In the genomic region with DNA sequence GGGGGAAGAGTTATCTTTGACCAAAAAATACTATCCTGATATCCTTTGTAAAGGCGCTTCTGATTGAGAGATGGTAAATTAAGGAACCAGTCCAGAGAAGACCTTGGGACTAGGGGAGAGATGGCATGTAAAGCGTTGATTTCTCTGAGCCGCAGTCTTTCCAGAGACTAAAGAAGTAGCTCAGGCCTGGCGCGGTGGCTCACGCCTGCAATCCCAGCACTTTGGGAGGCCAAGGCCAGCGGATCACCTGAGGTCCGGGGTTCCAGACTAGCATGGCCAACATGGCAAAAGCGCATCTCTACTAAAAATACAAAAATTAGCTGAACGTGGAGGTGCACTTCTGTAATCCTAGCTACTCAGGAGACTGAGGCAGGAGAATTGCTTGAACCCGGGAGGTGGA, we compare ENCODE assay signal across 8 cellular contexts. TPM values are rescaled to one million over a fixed set of nuclear protein-coding genes. Genes with fewer than 3 reads are reported as not detected.
DNase-seq lines count a peak whose midpoint lies in the region; ATAC-seq and TF ChIP-seq lines count a peak whose summit lies in the region.
"Had no signal": no experiment of that assay in that cellular context is flagged by ENCODE, and none has a peak within 500 bp of the region (broad histone marks: within the 10 kb centered on the region; RNA-seq: fewer than 3 reads in every experiment).

No MANE protein-coding gene starts in this region.

- CTCF ChIA-PET in activated CD8-positive, alpha-beta T cell treated with anti-CD3 and anti-CD28 coated beads for 36 hours (lab: Charles Lee), result interaction anchor here (1.5 to 2.1 kb wide), 3 partner anchors 21 to 35 kb away, joined by 3 to 14 read pairs (median 5); no protein-coding TSS in a partner anchor

- H3K27ac Mint-ChIP-seq in HFFc6, result peak overlapping the region; percentile 96
- peak overlapping the region; percentile 79 for H3K27ac Mint-ChIP-seq in activated CD8-positive, alpha-beta T cell treated with anti-CD3 and anti-CD28 coated beads for 36 hours
- peak overlapping the region; percentile 87 for H3K27ac Mint-ChIP-seq in stimulated activated memory B cell treated with anti-CD40 and anti-IgM and Interleukin-4, amounts not matched to agents 10 μg/mL and 1 μg/mL and 100 μg/mL, for 72 hours

- intact Hi-C loops in activated CD8-positive, alpha-beta T cell treated with anti-CD3 and anti-CD28 coated beads for 36 hours (cut with micrococcal nuclease), result no loop called here
- intact Hi-C loops in right cardiac atrium (cut with DNase I), result no loop called here

- peak overlapping the region; percentile 89 for H3K4me3 ChIP-seq in right cardiac atrium (ENCODE audit: low read length)

- no peaks in the 10 kb centered on the region for H3K27me3 ChIP-seq in right cardiac atrium (ENCODE audit: control insufficient read depth, insufficient read depth)

- no peak for DNase-seq in HFFc6
- no peak for DNase-seq in activated CD8-positive, alpha-beta T cell treated with anti-CD3 and anti-CD28 coated beads for 36 hours
- DNase-seq in right cardiac atrium, result no peak
- DNase-seq in midbrain (lab: John Stamatoyannopoulos, UW), result no peak
- DNase-seq in SW 1271 (lab: John Stamatoyannopoulos, UW), result no peak
- DNase-seq: NCI-H2227 treated with DMSO at 0.1 percent for 48 hours had no signal

- no peak for ATAC-seq in activated CD8-positive, alpha-beta T cell treated with anti-CD3 and anti-CD28 coated beads for 36 hours
- ATAC-seq in right cardiac atrium, result no peak
- ATAC-seq in stimulated activated memory B cell treated with anti-CD40 and anti-IgM and Interleukin-4, amounts not matched to agents 10 μg/mL and 1 μg/mL and 100 μg/mL, for 72 hours, result no peak
- ATAC-seq in HG02870 (IDR thresholded peaks at IDR 0.05; ENCODE audit: unreplicated experiment), result no peak

- peak overlapping the region; percentile 97 for H3K4me3 Mint-ChIP-seq in HFFc6
- H3K4me3 Mint-ChIP-seq in activated CD8-positive, alpha-beta T cell treated with anti-CD3 and anti-CD28 coated beads for 36 hours, result peak overlapping the region; percentile 93
- H3K4me3 Mint-ChIP-seq in stimulated activated memory B cell treated with anti-CD40 and anti-IgM and Interleukin-4, amounts not matched to agents 10 μg/mL and 1 μg/mL and 100 μg/mL, for 72 hours, result peak overlapping the region; percentile 86

- peaks cover 43% of the 10 kb centered on the region for H3K4me1 Mint-ChIP-seq in HFFc6 (ENCODE audit: low read depth)
- H3K4me1 Mint-ChIP-seq in activated CD8-positive, alpha-beta T cell treated with anti-CD3 and anti-CD28 coated beads for 36 hours (ENCODE audit: low read depth), result peaks cover 39% of the 10 kb centered on the region
- peaks cover 53% of the 10 kb centered on the region for H3K4me1 Mint-ChIP-seq in stimulated activated memory B cell treated with anti-CD40 and anti-IgM and Interleukin-4, amounts not matched to agents 10 μg/mL and 1 μg/mL and 100 μg/mL, for 72 hours

- no peaks in the 10 kb centered on the region for H3K9me3 Mint-ChIP-seq in HFFc6
- H3K9me3 Mint-ChIP-seq in activated CD8-positive, alpha-beta T cell treated with anti-CD3 and anti-CD28 coated beads for 36 hours, result no peaks in the 10 kb centered on the region
- no peaks in the 10 kb centered on the region for H3K9me3 Mint-ChIP-seq in stimulated activated memory B cell treated with anti-CD40 and anti-IgM and Interleukin-4, amounts not matched to agents 10 μg/mL and 1 μg/mL and 100 μg/mL, for 72 hours

- H3K27ac ChIP-seq in right cardiac atrium (ENCODE audit: low read length), result peak overlapping the region; percentile 9

- TF ChIP-seq CTCF in HFFc6 (IDR thresholded peaks at IDR 0.05), result no peak
- TF ChIP-seq CTCF in activated CD8-positive, alpha-beta T cell treated with anti-CD3 and anti-CD28 coated beads for 36 hours (IDR thresholded peaks at IDR 0.05), result no peak

- H3K4me1 ChIP-seq in right cardiac atrium (ENCODE audit: control insufficient read depth, insufficient read depth, low read length), result peaks cover 12% of the 10 kb centered on the region

- WGBS in right cardiac atrium, result 90% methylated on average over 11 of the region's 11 CpGs

- no peaks in the 10 kb centered on the region for H3K9me3 ChIP-seq in right cardiac atrium (ENCODE audit: control insufficient read depth, low read length)

- peaks cover 3% of the 10 kb centered on the region; the same call in 1 of the 2 replicates for H3K27me3 Mint-ChIP-seq in HFFc6 (ENCODE audit: insufficient read depth)
- no peaks in the 10 kb centered on the region for H3K27me3 Mint-ChIP-seq in activated CD8-positive, alpha-beta T cell treated with anti-CD3 and anti-CD28 coated beads for 36 hours
- no peaks in the 10 kb centered on the region for H3K27me3 Mint-ChIP-seq in stimulated activated memory B cell treated with anti-CD40 and anti-IgM and Interleukin-4, amounts not matched to agents 10 μg/mL and 1 μg/mL and 100 μg/mL, for 72 hours

- peaks cover 6% of the 10 kb centered on the region; the same call in 1 of the 2 replicates for H3K36me3 Mint-ChIP-seq in HFFc6 (ENCODE audit: low read depth)
- peaks cover 27% of the 10 kb centered on the region for H3K36me3 Mint-ChIP-seq in activated CD8-positive, alpha-beta T cell treated with anti-CD3 and anti-CD28 coated beads for 36 hours (ENCODE audit: low read depth)
- H3K36me3 Mint-ChIP-seq in stimulated activated memory B cell treated with anti-CD40 and anti-IgM and Interleukin-4, amounts not matched to agents 10 μg/mL and 1 μg/mL and 100 μg/mL, for 72 hours, result peaks cover 12% of the 10 kb centered on the region

- POLR2A ChIA-PET in activated CD8-positive, alpha-beta T cell treated with anti-CD3 and anti-CD28 coated beads for 36 hours (lab: Charles Lee), result interaction anchor here (0.7 to 3.9 kb wide), 10 partner anchors 9 to 271 kb away, joined by 3 to 22 read pairs (median 4); a partner anchor contains a TSS

RNA-seq across cellular contexts. Expression of a gene that starts 0.6 kb away (rescaled TPM):
- total RNA-seq in HFFc6 (2021; fragmentation: NEBNext Ultra II Directional; extraction: Animal tissue kit (Norgen Biotek cat#: 25700)), result 10 to 100 TPM; 51.2 to 64.2 (median 59.7) TPM
- total RNA-seq in activated CD8-positive, alpha-beta T cell treated with anti-CD3 and anti-CD28 coated beads for 36 hours, result 10 to 100 TPM; 40.4 to 42.2 TPM
- 10 to 100 TPM; 24.3 to 29.0 (median 27.4) TPM for total RNA-seq in right cardiac atrium
- 26.7 TPM for polyA plus RNA-seq in right cardiac atrium

RNA-seq across cellular contexts. Expression of a gene that starts 1.4 kb away (rescaled TPM):
- total RNA-seq in HFFc6 (2021; fragmentation: NEBNext Ultra II Directional; extraction: Animal tissue kit (Norgen Biotek cat#: 25700)), result 100 to 1,000 TPM; 182 to 195 (median 185) TPM
- 100 to 1,000 TPM; 152 to 157 TPM for total RNA-seq in activated CD8-positive, alpha-beta T cell treated with anti-CD3 and anti-CD28 coated beads for 36 hours
- total RNA-seq in right cardiac atrium, result 10 to 100 TPM; 66.6 to 80.7 (median 68.2) TPM
- 125 TPM for polyA plus RNA-seq in right cardiac atrium

RNA-seq across cellular contexts. Expression of a gene that starts 6.0 kb away (rescaled TPM):
- total RNA-seq in HFFc6 (2021; fragmentation: NEBNext Ultra II Directional; extraction: Animal tissue kit (Norgen Biotek cat#: 25700)), result 10 to 100 TPM; 15.1 to 18.6 (median 16.2) TPM
- total RNA-seq in activated CD8-positive, alpha-beta T cell treated with anti-CD3 and anti-CD28 coated beads for 36 hours, result 10 to 100 TPM; 40.6 to 40.7 TPM
- total RNA-seq in right cardiac atrium, result 10 to 100 TPM; 27.5 to 34.0 (median 32.0) TPM
- 20.8 TPM for polyA plus RNA-seq in right cardiac atrium

RNA-seq across cellular contexts. Expression of a gene that starts 24.7 kb away (rescaled TPM):
- total RNA-seq in HFFc6 (2021; fragmentation: NEBNext Ultra II Directional; extraction: Animal tissue kit (Norgen Biotek cat#: 25700)), result 10 to 100 TPM; 60.2 to 81.0 (median 63.6) TPM
- total RNA-seq in activated CD8-positive, alpha-beta T cell treated with anti-CD3 and anti-CD28 coated beads for 36 hours, result 10 to 100 TPM; 78.7 to 90.9 TPM
- total RNA-seq in right cardiac atrium, result 10 to 100 TPM; 29.7 to 35.6 (median 31.9) TPM
- 21.7 TPM for polyA plus RNA-seq in right cardiac atrium

RNA-seq across cellular contexts. Expression of a gene that starts 36.6 kb away (rescaled TPM):
- under 1 TPM in 3 of 6 experiments, not detected in 3; 0.25 to 0.51 (median 0.38) TPM for total RNA-seq in HFFc6 (2021; fragmentation: NEBNext Ultra II Directional; extraction: Animal tissue kit (Norgen Biotek cat#: 25700))
- total RNA-seq in activated CD8-positive, alpha-beta T cell treated with anti-CD3 and anti-CD28 coated beads for 36 hours, result under 1 TPM in 1 of 2 experiments, not detected in 1; 0.83 TPM
- under 1 TPM in 1 of 4 donors, not detected in 3; 0.53 TPM for total RNA-seq in right cardiac atrium
- 0.41 TPM for polyA plus RNA-seq in right cardiac atrium
